12 cellular contexts compared by ENCODE assay signal in genomic region chrX:78124304-78124703, GRCh38. TPM values are rescaled to one million over a fixed set of nuclear protein-coding genes. Genes with fewer than 3 reads are reported as not detected.
DNase-seq lines count a peak whose midpoint lies in the region; ATAC-seq, FAIRE-seq and TF ChIP-seq lines count a peak whose summit lies in the region.
"Had no signal": no experiment of that assay in that cellular context is flagged by ENCODE, and none has a peak within 500 bp of the region (broad histone marks: within the 10 kb centered on the region; RNA-seq: fewer than 3 reads in every experiment).

No MANE protein-coding gene starts in this region.

- no peak overlapping the region for H4K8ac ChIP-seq in IMR-90 (ENCODE audit: low read depth in 2 of 2, low read length in 2 of 2)

- H3K9ac ChIP-seq in IMR-90 (ENCODE audit: low read depth, low read length) (no peak overlapping the region), K562 (ENCODE audit: insufficient read depth in 1 of 2, low read depth in 2 of 2, low read length in 2 of 2) (no peak overlapping the region)

- H2AK5ac ChIP-seq in IMR-90 (ENCODE audit: low read depth, low read length), result no peak overlapping the region

- no peak for DNase-seq in activated CD8-positive, alpha-beta memory T cell treated with anti-CD3 and anti-CD28 coated beads, Interleukin-2, amount 10 ng/mL, durations not matched to agents 7 days and 5 days
- DNase-seq in activated CD8-positive, alpha-beta memory T cell treated with anti-CD3 and anti-CD28 coated beads for 24 hours, result no peak
- DNase-seq in IMR-90, result no peak
- DNase-seq in K562 (ENCODE audit: extremely low read depth in 1 of 4, low spot score in 3 of 4), result no peak
- no peak for DNase-seq in osteocyte (ENCODE audit: extremely low spot score, unreplicated experiment)
- no peak for DNase-seq in T-helper 9 cell
- no peak for DNase-seq in activated CD8-positive, alpha-beta memory T cell treated with anti-CD3 and anti-CD28 coated beads, Interleukin-2, amount 50 U/mL, for 48 hours
- DNase-seq: activated CD4-positive, alpha-beta T cell treated with anti-CD3 and anti-CD28 coated beads for 48 hours; Calu3; hippocampal formation had no signal

- in situ Hi-C loops in IMR-90 (cut with MboI; ENCODE audit: low sequenced_read_pairs) (no loop called here), K562 (cut with MboI) (no loop called here)

- no peaks in the 10 kb centered on the region for H3K27me3 Mint-ChIP-seq in activated CD8-positive, alpha-beta memory T cell treated with anti-CD3 and anti-CD28 coated beads, Interleukin-2, amount 10 ng/mL, durations not matched to agents 7 days and 5 days
- no peaks in the 10 kb centered on the region for H3K27me3 Mint-ChIP-seq in osteocyte (ENCODE audit: unreplicated experiment)

- intact Hi-C loops in IMR-90 (cut with micrococcal nuclease) (no loop called here), K562 (cut with micrococcal nuclease) (no loop called here)

- H3K27ac Mint-ChIP-seq in activated CD8-positive, alpha-beta memory T cell treated with anti-CD3 and anti-CD28 coated beads, Interleukin-2, amount 10 ng/mL, durations not matched to agents 7 days and 5 days, result peak overlapping the region; percentile 34
- no peak overlapping the region for H3K27ac Mint-ChIP-seq in osteocyte (ENCODE audit: unreplicated experiment)

- peaks cover 4 to 6% of the 10 kb centered on the region in 2 experiments; a peak in 2 of 4 replicates for H3K79me1 ChIP-seq in IMR-90 (ENCODE audit: low read depth in 1 of 2, low read length in 2 of 2)

- FAIRE-seq in K562 (lab: Jason Lieb, UNC), result no peak

- H2BK20ac ChIP-seq in IMR-90 (ENCODE audit: low read depth, low read length), result no peak overlapping the region

- BruUV-seq in IMR-90 (replicated peaks; lab: Mats Ljungman, UMichigan) (no TSS peak), K562 (replicated peaks; lab: Mats Ljungman, UMichigan) (no TSS peak)

- H3K4me3 Mint-ChIP-seq in activated CD8-positive, alpha-beta memory T cell treated with anti-CD3 and anti-CD28 coated beads, Interleukin-2, amount 10 ng/mL, durations not matched to agents 7 days and 5 days, result no peak overlapping the region
- no peak overlapping the region for H3K4me3 Mint-ChIP-seq in osteocyte (ENCODE audit: unreplicated experiment)

- H3K9me3 ChIP-seq in IMR-90 (ENCODE audit: control insufficient read depth, insufficient read depth, low read length) (no peaks in the 10 kb centered on the region), K562 (replicated peaks; ENCODE audit: control insufficient read depth, insufficient read depth, low read depth, low read length) (no peaks in the 10 kb centered on the region)
- H3K9me3 ChIP-seq: neutrophil had no signal

- H3K4me1 Mint-ChIP-seq in activated CD8-positive, alpha-beta memory T cell treated with anti-CD3 and anti-CD28 coated beads, Interleukin-2, amount 10 ng/mL, durations not matched to agents 7 days and 5 days, result peaks cover 34% of the 10 kb centered on the region
- H3K4me1 Mint-ChIP-seq in osteocyte (ENCODE audit: unreplicated experiment), result no peaks in the 10 kb centered on the region

- POLR2A ChIA-PET in IMR-90 (lab: Charles Lee; ENCODE audit: unreplicated experiment) (no interaction called here), K562 (lab: Yijun Ruan, JAX) (interaction anchor here (1.2 to 1.5 kb wide), 3 partner anchors 10 to 19 kb away, joined by 3 to 4 read pairs (median 3); no protein-coding TSS in a partner anchor)

- H2BK120ac ChIP-seq in IMR-90 (ENCODE audit: low read depth, low read length), result no peak overlapping the region

- H3K9me1 ChIP-seq in IMR-90 (ENCODE audit: insufficient read depth, low read length), result no peaks in the 10 kb centered on the region
- H3K9me1 ChIP-seq in K562 (ENCODE audit: control insufficient read depth, insufficient read depth, low read length), result peaks cover 3% of the 10 kb centered on the region

- no peak for ATAC-seq in activated CD8-positive, alpha-beta memory T cell treated with anti-CD3 and anti-CD28 coated beads, Interleukin-2, amount 10 ng/mL, durations not matched to agents 7 days and 5 days
- no peak for ATAC-seq in IMR-90 (ENCODE audit: low read depth)
- peak; percentile 62 for ATAC-seq in K562
- no peak for ATAC-seq in GM19467 (IDR thresholded peaks at IDR 0.05; ENCODE audit: unreplicated experiment)

- H2BK5ac ChIP-seq in IMR-90 (ENCODE audit: low read depth, low read length, poor library complexity, severe bottlenecking), result no peak overlapping the region

- no peak overlapping the region for H3K56ac ChIP-seq in IMR-90 (ENCODE audit: extremely low read depth, insufficient read depth, low read length)

- no peak overlapping the region for H4K5ac ChIP-seq in IMR-90 (ENCODE audit: low read depth, low read length)

- H2AFZ ChIP-seq in IMR-90 (replicated peaks; ENCODE audit: low read length, poor library complexity) (no peak overlapping the region), K562 (ENCODE audit: low read depth, low read length) (no peak overlapping the region)

- dilution Hi-C loops in IMR-90 (cut with HindIII; ENCODE audit: low sequenced_read_pairs, unreplicated experiment), result no loop called here

- TF ChIP-seq POLR2A in IMR-90 (IDR thresholded peaks at IDR 0.05; ENCODE audit: low read depth, low read length), result no peak
- TF ChIP-seq POLR2A in K562 (conservative IDR thresholded peaks at IDR 0.05), result no peak

- H3K36me3 ChIP-seq in IMR-90 (ENCODE audit: control insufficient read depth, insufficient read depth, low read length) (peaks cover 34% of the 10 kb centered on the region), K562 (ENCODE audit: control insufficient read depth, insufficient read depth, low read length) (peaks cover 94% of the 10 kb centered on the region)

- WGBS in IMR-90 (ENCODE audit: extremely low coverage in 2 of 2, insufficient read length in 1 of 2), 2 experiments, result no CpG with 5 or more reads among the region's 2 CpGs
- 81% methylated on average over 2 of the region's 2 CpGs for WGBS in K562 (ENCODE audit: insufficient coverage, low coverage, missing lambda C conversion rate)

- no peaks in the 10 kb centered on the region for H3K9me3 Mint-ChIP-seq in activated CD8-positive, alpha-beta memory T cell treated with anti-CD3 and anti-CD28 coated beads, Interleukin-2, amount 10 ng/mL, durations not matched to agents 7 days and 5 days (ENCODE audit: low read depth)
- H3K9me3 Mint-ChIP-seq in osteocyte (ENCODE audit: unreplicated experiment), result no peaks in the 10 kb centered on the region

- peaks cover 48% of the 10 kb centered on the region for H4K20me1 ChIP-seq in IMR-90 (ENCODE audit: insufficient read depth, low read length)
- peaks cover 17% of the 10 kb centered on the region for H4K20me1 ChIP-seq in K562 (replicated peaks; ENCODE audit: control insufficient read depth, insufficient read depth, low read length)

- H3K4me1 ChIP-seq in IMR-90 (ENCODE audit: control insufficient read depth, insufficient read depth, low read length) (no peaks in the 10 kb centered on the region), K562 (replicated peaks in 1 of 2; ENCODE audit: control insufficient read depth in 2 of 2, insufficient read depth in 2 of 2, low read length in 2 of 2) (no peaks in the 10 kb centered on the region)

- no peak for TF ChIP-seq EP300 in K562 (IDR thresholded peaks at IDR 0.05; ENCODE audit: low read length)

- peak; percentile 15; the same call in 1 of the 2 replicates for TF ChIP-seq CTCF in IMR-90 (conservative IDR thresholded peaks at IDR 0.05; ENCODE audit: low read depth, low read length)
- no peak for TF ChIP-seq CTCF in K562 (IDR thresholded peaks at IDR 0.05 in 2 of 3, conservative IDR thresholded peaks at IDR 0.05 in 1 of 3; ENCODE audit: insufficient read depth in 2 of 3, low read depth in 1 of 3, low read length in 3 of 3)
- TF ChIP-seq CTCF in osteocyte (IDR thresholded peaks at IDR 0.05), result peak; percentile 28

- CTCF ChIA-PET in activated CD8-positive, alpha-beta memory T cell treated with anti-CD3 and anti-CD28 coated beads, Interleukin-2, amount 10 ng/mL, durations not matched to agents 7 days and 5 days (lab: Charles Lee), result no interaction called here
- CTCF ChIA-PET in IMR-90 (lab: Yijun Ruan, JAX) (no interaction called here), K562 (lab: Yijun Ruan, JAX; ENCODE audit: low intra/inter-chr PET ratio) (no interaction called here)

- TF ChIP-seq RAD21 in IMR-90 (IDR thresholded peaks at IDR 0.05; ENCODE audit: low read length), result no peak
- TF ChIP-seq RAD21 in K562 (CRISPR knock-in tag; conservative IDR thresholded peaks at IDR 0.05 in 1 of 2, IDR thresholded peaks at IDR 0.05 in 1 of 2), result peak in 1 of 2 experiments; percentile 29; a peak in 2 of 4 replicates

- no peak overlapping the region for H4K91ac ChIP-seq in IMR-90 (ENCODE audit: insufficient read depth, low read depth, low read length)

- no peak overlapping the region for H2BK15ac ChIP-seq in IMR-90 (ENCODE audit: low read depth, low read length)

- peaks cover 29% of the 10 kb centered on the region for H3K79me2 ChIP-seq in K562 (ENCODE audit: control insufficient read depth, insufficient read depth, low read length)

- H3K23ac ChIP-seq in IMR-90 (ENCODE audit: low read depth, low read length), result no peak overlapping the region

- H3K4ac ChIP-seq in IMR-90 (ENCODE audit: low read depth, low read length), result no peak overlapping the region

- H3K27me3 ChIP-seq in IMR-90 (ENCODE audit: control insufficient read depth, insufficient read depth, low read length) (no peaks in the 10 kb centered on the region), K562 (ENCODE audit: control insufficient read depth in 2 of 2, insufficient read depth in 2 of 2, low read length in 2 of 2) (no peaks in the 10 kb centered on the region)
- H3K27me3 ChIP-seq: neutrophil had no signal

- no peak overlapping the region for H3K18ac ChIP-seq in IMR-90 (ENCODE audit: low read depth, low read length)

- no peak overlapping the region for H3K4me2 ChIP-seq in IMR-90 (ENCODE audit: low read depth, low read length)
- no peak overlapping the region for H3K4me2 ChIP-seq in K562 (ENCODE audit: insufficient read depth, low read length)

- no peak overlapping the region for H3K4me3 ChIP-seq in IMR-90 (ENCODE audit: insufficient read depth, low read depth, low read length)
- no peak overlapping the region for H3K4me3 ChIP-seq in K562

- no peak overlapping the region for H3K14ac ChIP-seq in IMR-90 (replicated peaks; ENCODE audit: low read depth, low read length)

- H3K36me3 Mint-ChIP-seq in activated CD8-positive, alpha-beta memory T cell treated with anti-CD3 and anti-CD28 coated beads, Interleukin-2, amount 10 ng/mL, durations not matched to agents 7 days and 5 days, result peaks cover 67% of the 10 kb centered on the region
- peaks cover 19% of the 10 kb centered on the region for H3K36me3 Mint-ChIP-seq in osteocyte (ENCODE audit: unreplicated experiment)

- H3K27ac ChIP-seq in IMR-90 (ENCODE audit: insufficient read depth, low read length) (no peak overlapping the region), K562 (ENCODE audit: extremely low read depth, low read depth, low read length) (no peak overlapping the region)
- H3K27ac ChIP-seq: neutrophil had no signal

- H2AK9ac ChIP-seq in IMR-90 (replicated peaks; ENCODE audit: low read depth, low read length, poor library complexity), result no peak overlapping the region

RNA-seq across cellular contexts. Expression of gene TAF9B, which starts 15.1 kb away (rescaled TPM):
- total RNA-seq in activated CD8-positive, alpha-beta memory T cell treated with anti-CD3 and anti-CD28 coated beads, Interleukin-2, amount 10 ng/mL, durations not matched to agents 7 days and 5 days, result 10 to 100 TPM; 10.0 to 18.5 TPM
- total RNA-seq in IMR-90 (2012; rRNA removed), result 21.5 and 35.3 TPM in 2 replicates
- polyA plus RNA-seq in IMR-90 (2012; rRNA removed), result 11.9 and 12.4 TPM in 2 replicates
- 1.6 and 4.6 TPM in 2 replicates for polyA plus RNA-seq in IMR-90 (2012; cell fraction: cytosol; rRNA removed)
- 0.40 and 3.4 TPM in 2 replicates for polyA plus RNA-seq in IMR-90 (2012; cell fraction: nucleus; rRNA removed; ENCODE audit: low replicate concordance)
- 3.8 and 8.3 TPM in 2 replicates for total RNA-seq in K562 (2011; cell fraction: chromatin; rRNA removed; ENCODE audit: low replicate concordance)
- total RNA-seq in K562 (2011; cell fraction: nucleolus; rRNA removed), result 2.7 and 2.8 TPM in 2 replicates
- total RNA-seq in K562 (2011; cell fraction: nucleoplasm; rRNA removed), result 5.7 and 6.9 TPM in 2 replicates
- total RNA-seq in K562 (2014; rRNA removed), result 10.9 and 16.1 TPM in 2 replicates
- 28.1 and 31.4 TPM in 2 replicates for total RNA-seq in K562 (2014; rRNA removed; fragmentation: Illumina TruSeq; extraction: Trizol)
- total RNA-seq in K562 (2015; rRNA removed; fragmentation: Illumina TruSeq; extraction: Trizol), result 20.6 and 20.8 TPM in 2 replicates
- total RNA-seq in K562 (2021), result 18.6 and 19.1 TPM in 2 replicates
- polyA plus RNA-seq in K562 (2011; rRNA removed), result 32.9 and 42.1 TPM in 2 replicates
- polyA plus RNA-seq in K562 (2011; cell fraction: cytosol; rRNA removed), result 17.4 and 21.0 TPM in 2 replicates
- polyA plus RNA-seq in K562 (2011; cell fraction: nucleus; rRNA removed), result 5.1 and 7.7 TPM in 2 replicates
- polyA plus RNA-seq in K562 (2012), result 17.5 and 18.3 TPM in 2 replicates
- polyA plus RNA-seq in K562 (2014; fragmentation: Illumina TruSeq; extraction: Trizol), result 26.2 and 30.3 TPM in 2 replicates
- polyA plus RNA-seq in K562 (2014; fragmentation: Nextera tagmentation; extraction: Ambion mirVana), result 10 to 100 TPM; 19.3 to 36.5 TPM
- 16.7 and 17.7 TPM in 2 replicates for polyA plus RNA-seq in K562 (2014; rRNA removed)
- 34.1 and 43.3 TPM in 2 replicates for polyA minus RNA-seq in K562 (2011; rRNA and poly(A)+ RNA removed)
- polyA minus RNA-seq in K562 (2011; cell fraction: cytosol; rRNA and poly(A)+ RNA removed), result 9.6 and 12.9 TPM in 2 replicates
- 4.8 and 6.9 TPM in 2 replicates for polyA minus RNA-seq in K562 (2011; cell fraction: nucleus; rRNA and poly(A)+ RNA removed)
- total RNA-seq in osteocyte, result 16.9 and 19.9 TPM in 2 replicates

RNA-seq across cellular contexts. Expression of gene PGK1, which starts 20.3 kb away (rescaled TPM):
- 100 to 1,000 TPM; 782 to 877 TPM for total RNA-seq in activated CD8-positive, alpha-beta memory T cell treated with anti-CD3 and anti-CD28 coated beads, Interleukin-2, amount 10 ng/mL, durations not matched to agents 7 days and 5 days
- 498 and 509 TPM in 2 replicates for total RNA-seq in IMR-90 (2012; rRNA removed)
- polyA plus RNA-seq in IMR-90 (2012; rRNA removed), result 534 and 744 TPM in 2 replicates
- polyA plus RNA-seq in IMR-90 (2012; cell fraction: cytosol; rRNA removed), result 257 and 385 TPM in 2 replicates
- polyA plus RNA-seq in IMR-90 (2012; cell fraction: nucleus; rRNA removed; ENCODE audit: low replicate concordance), result 86.3 and 442 TPM in 2 replicates
- total RNA-seq in K562 (2011; cell fraction: chromatin; rRNA removed; ENCODE audit: low replicate concordance), result 215 and 344 TPM in 2 replicates
- total RNA-seq in K562 (2011; cell fraction: nucleolus; rRNA removed), result 122 and 149 TPM in 2 replicates
- 251 and 270 TPM in 2 replicates for total RNA-seq in K562 (2011; cell fraction: nucleoplasm; rRNA removed)
- total RNA-seq in K562 (2014; rRNA removed), result 199 and 230 TPM in 2 replicates
- 378 and 428 TPM in 2 replicates for total RNA-seq in K562 (2014; rRNA removed; fragmentation: Illumina TruSeq; extraction: Trizol)
- 253 and 265 TPM in 2 replicates for total RNA-seq in K562 (2015; rRNA removed; fragmentation: Illumina TruSeq; extraction: Trizol)
- total RNA-seq in K562 (2021), result 397 and 412 TPM in 2 replicates
- polyA plus RNA-seq in K562 (2011; rRNA removed), result 1,361 and 1,378 TPM in 2 replicates
- 471 and 871 TPM in 2 replicates for polyA plus RNA-seq in K562 (2011; cell fraction: cytosol; rRNA removed)
- 372 and 830 TPM in 2 replicates for polyA plus RNA-seq in K562 (2011; cell fraction: nucleus; rRNA removed)
- polyA plus RNA-seq in K562 (2012), result 355 and 529 TPM in 2 replicates
- polyA plus RNA-seq in K562 (2014; fragmentation: Illumina TruSeq; extraction: Trizol), result 332 and 352 TPM in 2 replicates
- polyA plus RNA-seq in K562 (2014; fragmentation: Nextera tagmentation; extraction: Ambion mirVana), result 100 to 1,000 TPM; 541 to 543 TPM
- 294 and 317 TPM in 2 replicates for polyA plus RNA-seq in K562 (2014; rRNA removed)
- polyA minus RNA-seq in K562 (2011; rRNA and poly(A)+ RNA removed), result 737 and 825 TPM in 2 replicates
- 247 and 288 TPM in 2 replicates for polyA minus RNA-seq in K562 (2011; cell fraction: cytosol; rRNA and poly(A)+ RNA removed)
- 69.6 and 149 TPM in 2 replicates for polyA minus RNA-seq in K562 (2011; cell fraction: nucleus; rRNA and poly(A)+ RNA removed)
- total RNA-seq in osteocyte, result 157 and 166 TPM in 2 replicates

Comparison
In these comparisons a context has a peak if more than half of its experiments do, and no peak if none do; other contexts are left out.
1. CTCF ChIP-seq: peak in IMR-90 (single experiment) and osteocyte (single experiment); none in K562 (0 of 3).